ENCODE assay signal across 17 cellular contexts in genomic region chr7:108301387-108301786, GRCh38.
DNase-seq lines count a peak whose midpoint lies in the region; ATAC-seq, FAIRE-seq and TF ChIP-seq lines count a peak whose summit lies in the region.
"Had no signal": no experiment of that assay in that cellular context is flagged by ENCODE, and none has a peak within 500 bp of the region (broad histone marks: within the 10 kb centered on the region; RNA-seq: fewer than 3 reads in every experiment).

No MANE protein-coding gene starts in this region.

- H3K4me1 ChIP-seq in ACC112 (ENCODE audit: control insufficient read depth, insufficient read depth, low read length, unreplicated experiment) = peaks cover 25% of the 10 kb centered on the region
- H3K4me1 ChIP-seq in CD8-positive, alpha-beta memory T cell (ENCODE audit: insufficient read depth, low read length) = no peaks in the 10 kb centered on the region
- H3K4me1 ChIP-seq in CD8-positive, alpha-beta T cell (ENCODE audit: insufficient read depth, low read length) = no peaks in the 10 kb centered on the region
- H3K4me1 ChIP-seq: HAP-1 had no signal

- peak; percentile 21 for DNase-seq in NCI-H69 (lab: John Stamatoyannopoulos, UW)
- DNase-seq in left kidney (ENCODE audit: low read depth, low spot score) = peak; percentile 21
- DNase-seq in CD8-positive, alpha-beta memory T cell = no peak
- no peak for DNase-seq in CD8-positive, alpha-beta T cell
- DNase-seq in GM19239 (ENCODE audit: insufficient read length, low spot score) = no peak
- DNase-seq: AML-193; CD4-positive, alpha-beta T cell; DMS 273 treated with DMSO at 0.1 percent for 48 hours; DMS53; DND-41; EL; GM23248; KBM-7 had no signal

- H3K27ac Mint-ChIP-seq in CD8-positive, alpha-beta memory T cell = no peak overlapping the region
- no peak overlapping the region for H3K27ac Mint-ChIP-seq in CD8-positive, alpha-beta T cell
- H3K27ac Mint-ChIP-seq: CD4-positive, alpha-beta T cell had no signal

- no peak overlapping the region for H3K4me3 ChIP-seq in ACC112 (ENCODE audit: low read depth, low read length)
- H3K4me3 ChIP-seq in CD8-positive, alpha-beta memory T cell (ENCODE audit: low read length) = no peak overlapping the region
- no peak overlapping the region for H3K4me3 ChIP-seq in CD8-positive, alpha-beta T cell (ENCODE audit: low read depth, low read length)
- H3K4me3 ChIP-seq: GM12878, GM23248, HAP-1 had no signal

- ATAC-seq in CD8-positive, alpha-beta T cell = no peak
- ATAC-seq: GM12878 had no signal

- no peaks in the 10 kb centered on the region for H3K36me3 Mint-ChIP-seq in CD8-positive, alpha-beta memory T cell
- H3K36me3 Mint-ChIP-seq in CD8-positive, alpha-beta T cell = peaks cover 4% of the 10 kb centered on the region

- no peak for TF ChIP-seq CTCF in CD8-positive, alpha-beta T cell (IDR thresholded peaks at IDR 0.05)

- CTCF ChIA-PET in CD8-positive, alpha-beta memory T cell (lab: Charles Lee) = no interaction called here
- CTCF ChIA-PET in CD8-positive, alpha-beta T cell (lab: Charles Lee) = no interaction called here

- H3K27me3 Mint-ChIP-seq in CD8-positive, alpha-beta memory T cell = no peaks in the 10 kb centered on the region
- H3K27me3 Mint-ChIP-seq in CD8-positive, alpha-beta T cell (ENCODE audit: low read depth) = no peaks in the 10 kb centered on the region

- no peaks in the 10 kb centered on the region for H3K36me3 ChIP-seq in ACC112 (ENCODE audit: insufficient read depth, low read length)
- no peaks in the 10 kb centered on the region for H3K36me3 ChIP-seq in CD8-positive, alpha-beta memory T cell (ENCODE audit: insufficient read depth, low read length)
- no peaks in the 10 kb centered on the region for H3K36me3 ChIP-seq in CD8-positive, alpha-beta T cell (ENCODE audit: insufficient read depth, low read length)
- H3K36me3 ChIP-seq: HAP-1 had no signal

- H3K27ac ChIP-seq in ACC112 (ENCODE audit: low read depth, low read length) = peak overlapping the region; percentile 70
- no peak overlapping the region for H3K27ac ChIP-seq in CD8-positive, alpha-beta memory T cell (ENCODE audit: low read depth, low read length)
- H3K27ac ChIP-seq in CD8-positive, alpha-beta T cell (ENCODE audit: low read depth, low read length) = no peak overlapping the region
- H3K27ac ChIP-seq: C4-2B, GM23248 had no signal

- no peaks in the 10 kb centered on the region for H3K9me3 ChIP-seq in CD8-positive, alpha-beta memory T cell (ENCODE audit: low read length)
- H3K9me3 ChIP-seq in CD8-positive, alpha-beta T cell (ENCODE audit: low read length) = no peaks in the 10 kb centered on the region
- H3K9me3 ChIP-seq: HAP-1 had no signal

- POLR2A ChIA-PET in CD8-positive, alpha-beta memory T cell (lab: Charles Lee) = no interaction called here
- POLR2A ChIA-PET in CD8-positive, alpha-beta T cell (lab: Charles Lee) = no interaction called here

- no peaks in the 10 kb centered on the region for H3K4me1 Mint-ChIP-seq in CD8-positive, alpha-beta memory T cell
- H3K4me1 Mint-ChIP-seq in CD8-positive, alpha-beta T cell (ENCODE audit: low read depth) = no peaks in the 10 kb centered on the region

- H2AFZ ChIP-seq in ACC112 (ENCODE audit: low read length, unreplicated experiment) = no peak overlapping the region
- H2AFZ ChIP-seq: GM23248 had no signal

- no peak overlapping the region for H3K4me3 Mint-ChIP-seq in CD8-positive, alpha-beta memory T cell
- no peak overlapping the region for H3K4me3 Mint-ChIP-seq in CD8-positive, alpha-beta T cell
- H3K4me3 Mint-ChIP-seq: CD4-positive, alpha-beta T cell had no signal

- H3K9me3 Mint-ChIP-seq in CD8-positive, alpha-beta memory T cell = no peaks in the 10 kb centered on the region
- H3K9me3 Mint-ChIP-seq in CD8-positive, alpha-beta T cell = no peaks in the 10 kb centered on the region
- H3K9me3 Mint-ChIP-seq: CD4-positive, alpha-beta T cell had no signal

- H3K27me3 ChIP-seq in ACC112 (ENCODE audit: insufficient read depth, low read length) = no peaks in the 10 kb centered on the region
- H3K27me3 ChIP-seq in CD8-positive, alpha-beta memory T cell (ENCODE audit: insufficient read depth, low read length, poor library complexity, severe bottlenecking) = no peaks in the 10 kb centered on the region
- no peaks in the 10 kb centered on the region for H3K27me3 ChIP-seq in CD8-positive, alpha-beta T cell (ENCODE audit: insufficient read depth, low read length)

- H3K79me2 ChIP-seq in ACC112 (ENCODE audit: control insufficient read depth, insufficient read depth, low read length, unreplicated experiment) = no peaks in the 10 kb centered on the region

- FAIRE-seq in GM19239 (lab: Jason Lieb, UNC) = no peak
- FAIRE-seq: GM12878 had no signal

- intact Hi-C loops in CD8-positive, alpha-beta T cell (cut with DNase I, micrococcal nuclease) = no loop called here

Comparison
In these comparisons a context has a peak if more than half of its experiments do, and no peak if none do; other contexts are left out.
1. DNase-seq: peak in NCI-H69 (single experiment) and left kidney (single experiment); none in CD8-positive, alpha-beta memory T cell (0 of 5), CD8-positive, alpha-beta T cell (0 of 7) and GM19239 (single experiment).